ENCODE assay signal across 10 cellular contexts in the genomic region with DNA sequence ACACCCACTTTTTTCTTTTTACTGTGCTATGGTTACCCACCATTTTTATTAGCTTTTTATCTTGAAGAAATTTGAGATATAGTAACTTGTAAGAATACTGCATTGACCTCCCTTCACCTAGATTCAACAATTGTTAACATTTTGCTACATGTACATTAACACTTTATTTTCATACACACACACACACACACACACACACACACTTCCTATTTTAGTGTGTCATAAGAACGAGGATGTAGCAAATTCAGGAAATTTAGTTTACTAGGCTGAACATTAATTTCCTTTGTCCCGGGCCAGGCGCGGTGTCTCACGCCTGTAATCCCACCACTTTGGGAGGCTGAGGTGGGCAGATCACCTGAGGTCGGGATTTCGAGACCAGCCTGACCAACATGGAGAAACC. TPM values are rescaled to one million over a fixed set of nuclear protein-coding genes. Genes with fewer than 3 reads are reported as not detected.
DNase-seq lines count a peak whose midpoint lies in the region; ATAC-seq and TF ChIP-seq lines count a peak whose summit lies in the region.
"Had no signal": no experiment of that assay in that cellular context is flagged by ENCODE, and none has a peak within 500 bp of the region (broad histone marks: within the 10 kb centered on the region; RNA-seq: fewer than 3 reads in every experiment).

No MANE protein-coding gene starts in this region.

- peaks cover 19% of the 10 kb centered on the region for H3K4me1 Mint-ChIP-seq in activated naive CD4-positive, alpha-beta T cell treated with anti-CD3 and anti-CD28 coated beads for 36 hours (ENCODE audit: low read depth)
- H3K4me1 Mint-ChIP-seq in WTC11 = no peaks in the 10 kb centered on the region

- TF ChIP-seq CTCF in WTC11 (IDR thresholded peaks at IDR 0.05) (no peak), left lung (IDR thresholded peaks at IDR 0.05) (no peak), tibial nerve (IDR thresholded peaks at IDR 0.05) (no peak)

- H3K4me3 ChIP-seq in left lung (peak overlapping the region in 1 of 2 donors; percentile 94), tibial nerve (no peak overlapping the region)

- H3K27ac ChIP-seq in left lung (peak overlapping the region; percentile 89 to 96), tibial nerve (peak overlapping the region in 3 of 4 donors; percentile 94 to 97 (median 95))

- WGBS in tibial nerve, 2 donors = 83 to 84% methylated on average over 7 of the region's 7 CpGs

- no peaks in the 10 kb centered on the region for H3K9me3 ChIP-seq in left lung
- no peaks in the 10 kb centered on the region for H3K9me3 ChIP-seq in tibial nerve

- no peak for TF ChIP-seq POLR2A in tibial nerve (IDR thresholded peaks at IDR 0.05)

- DNase-seq in activated naive CD4-positive, alpha-beta T cell treated with anti-CD3 and anti-CD28 coated beads for 36 hours = no peak
- no peak for DNase-seq in activated naive CD4-positive, alpha-beta T cell treated with anti-CD3 and anti-CD28 coated beads, Interleukin-2, amount 50 U/mL, for 16 hours
- DNase-seq in WTC11 (ENCODE audit: low spot score) (no peak), left lung (no peak), tibial nerve (ENCODE audit: low spot score in 2 of 2) (no peak), ecto neural progenitor cell (ENCODE audit: low spot score) (no peak), NCI-H2227 (lab: John Stamatoyannopoulos, UW; ENCODE audit: unreplicated experiment) (no peak)
- DNase-seq: left ventricle myocardium superior, SIG-M5 had no signal

- H3K27me3 ChIP-seq in left lung = no peaks in the 10 kb centered on the region
- H3K27me3 ChIP-seq in tibial nerve = no peaks in the 10 kb centered on the region

- H3K4me3 Mint-ChIP-seq in activated naive CD4-positive, alpha-beta T cell treated with anti-CD3 and anti-CD28 coated beads for 36 hours = peak overlapping the region; percentile 26
- peak overlapping the region; percentile 97 for H3K4me3 Mint-ChIP-seq in WTC11

- no peak overlapping the region for H3K27ac Mint-ChIP-seq in activated naive CD4-positive, alpha-beta T cell treated with anti-CD3 and anti-CD28 coated beads for 36 hours
- peak overlapping the region; percentile 74; the same call in 1 of the 2 replicates for H3K27ac Mint-ChIP-seq in WTC11

- H3K9me3 Mint-ChIP-seq in activated naive CD4-positive, alpha-beta T cell treated with anti-CD3 and anti-CD28 coated beads for 36 hours = no peaks in the 10 kb centered on the region
- no peaks in the 10 kb centered on the region for H3K9me3 Mint-ChIP-seq in WTC11

- no peak for TF ChIP-seq EP300 in tibial nerve (IDR thresholded peaks at IDR 0.05)

- ATAC-seq in WTC11 = no peak
- no peak for ATAC-seq in left lung
- no peak for ATAC-seq in GM21515 (IDR thresholded peaks at IDR 0.05; ENCODE audit: unreplicated experiment)

- peaks cover 3% of the 10 kb centered on the region for H3K36me3 Mint-ChIP-seq in activated naive CD4-positive, alpha-beta T cell treated with anti-CD3 and anti-CD28 coated beads for 36 hours (ENCODE audit: low read depth)
- H3K36me3 Mint-ChIP-seq in WTC11 = no peaks in the 10 kb centered on the region

- CTCF ChIA-PET in activated naive CD4-positive, alpha-beta T cell treated with anti-CD3 and anti-CD28 coated beads for 36 hours (lab: Charles Lee) = no interaction called here
- CTCF ChIA-PET in WTC11 (lab: Charles Lee) = no interaction called here

- intact Hi-C loops in activated naive CD4-positive, alpha-beta T cell treated with anti-CD3 and anti-CD28 coated beads for 36 hours (cut with micrococcal nuclease) = loop anchor here (2.0 to 5.0 kb wide), 4 partner anchors 78 to 471 kb away; a partner anchor contains a TSS
- intact Hi-C loops in left lung (cut with DNase I) = no loop called here

- H3K27me3 Mint-ChIP-seq in activated naive CD4-positive, alpha-beta T cell treated with anti-CD3 and anti-CD28 coated beads for 36 hours (ENCODE audit: low read depth) = no peaks in the 10 kb centered on the region
- H3K27me3 Mint-ChIP-seq in WTC11 (ENCODE audit: low read depth) = no peaks in the 10 kb centered on the region

- POLR2A ChIA-PET in WTC11 (lab: Charles Lee) = interaction anchor here (0.6 kb wide), 1 partner anchor 540 kb away, joined by 3 read pairs; no protein-coding TSS in a partner anchor

- H3K36me3 ChIP-seq in left lung = peaks cover 0 to 17% of the 10 kb centered on the region in 2 donors
- H3K36me3 ChIP-seq in tibial nerve = peaks cover 0 to 17% (median 0%) of the 10 kb centered on the region in 3 donors

- H3K4me1 ChIP-seq in left lung = peaks cover 10 to 44% of the 10 kb centered on the region in 2 donors
- H3K4me1 ChIP-seq in tibial nerve = peaks cover 0 to 34% (median 17%) of the 10 kb centered on the region in 4 donors

TF ChIP-seq in WTC11, 78 proteins besides CTCF, POLR2A, EP300 and RAD21 (continues in another document):
- TF ChIP-seq CREB1 (CRISPR knock-in tag; IDR thresholded peaks at IDR 0.05) (no peak), EMX1 (CRISPR knock-in tag; IDR thresholded peaks at IDR 0.05) (no peak), MYBL2 (CRISPR knock-in tag; IDR thresholded peaks at IDR 0.05) (no peak), ZNF416 (CRISPR knock-in tag; IDR thresholded peaks at IDR 0.05) (no peak), JAZF1 (CRISPR knock-in tag; IDR thresholded peaks at IDR 0.05) (no peak), CREM (CRISPR knock-in tag; IDR thresholded peaks at IDR 0.05) (no peak)
- TF ChIP-seq, protein P1, sequence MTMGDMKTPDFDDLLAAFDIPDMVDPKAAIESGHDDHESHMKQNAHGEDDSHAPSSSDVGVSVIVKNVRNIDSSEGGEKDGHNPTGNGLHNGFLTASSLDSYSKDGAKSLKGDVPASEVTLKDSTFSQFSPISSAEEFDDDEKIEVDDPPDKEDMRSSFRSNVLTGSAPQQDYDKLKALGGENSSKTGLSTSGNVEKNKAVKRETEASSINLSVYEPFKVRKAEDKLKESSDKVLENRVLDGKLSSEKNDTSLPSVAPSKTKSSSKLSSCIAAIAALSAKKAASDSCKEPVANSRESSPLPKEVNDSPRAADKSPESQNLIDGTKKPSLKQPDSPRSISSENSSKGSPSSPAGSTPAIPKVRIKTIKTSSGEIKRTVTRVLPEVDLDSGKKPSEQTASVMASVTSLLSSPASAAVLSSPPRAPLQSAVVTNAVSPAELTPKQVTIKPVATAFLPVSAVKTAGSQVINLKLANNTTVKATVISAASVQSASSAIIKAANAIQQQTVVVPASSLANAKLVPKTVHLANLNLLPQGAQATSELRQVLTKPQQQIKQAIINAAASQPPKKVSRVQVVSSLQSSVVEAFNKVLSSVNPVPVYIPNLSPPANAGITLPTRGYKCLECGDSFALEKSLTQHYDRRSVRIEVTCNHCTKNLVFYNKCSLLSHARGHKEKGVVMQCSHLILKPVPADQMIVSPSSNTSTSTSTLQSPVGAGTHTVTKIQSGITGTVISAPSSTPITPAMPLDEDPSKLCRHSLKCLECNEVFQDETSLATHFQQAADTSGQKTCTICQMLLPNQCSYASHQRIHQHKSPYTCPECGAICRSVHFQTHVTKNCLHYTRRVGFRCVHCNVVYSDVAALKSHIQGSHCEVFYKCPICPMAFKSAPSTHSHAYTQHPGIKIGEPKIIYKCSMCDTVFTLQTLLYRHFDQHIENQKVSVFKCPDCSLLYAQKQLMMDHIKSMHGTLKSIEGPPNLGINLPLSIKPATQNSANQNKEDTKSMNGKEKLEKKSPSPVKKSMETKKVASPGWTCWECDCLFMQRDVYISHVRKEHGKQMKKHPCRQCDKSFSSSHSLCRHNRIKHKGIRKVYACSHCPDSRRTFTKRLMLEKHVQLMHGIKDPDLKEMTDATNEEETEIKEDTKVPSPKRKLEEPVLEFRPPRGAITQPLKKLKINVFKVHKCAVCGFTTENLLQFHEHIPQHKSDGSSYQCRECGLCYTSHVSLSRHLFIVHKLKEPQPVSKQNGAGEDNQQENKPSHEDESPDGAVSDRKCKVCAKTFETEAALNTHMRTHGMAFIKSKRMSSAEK (CRISPR knock-in tag; IDR thresholded peaks at IDR 0.05; ENCODE audit: borderline replicate concordance) = no peak
- TF ChIP-seq, protein P2, sequence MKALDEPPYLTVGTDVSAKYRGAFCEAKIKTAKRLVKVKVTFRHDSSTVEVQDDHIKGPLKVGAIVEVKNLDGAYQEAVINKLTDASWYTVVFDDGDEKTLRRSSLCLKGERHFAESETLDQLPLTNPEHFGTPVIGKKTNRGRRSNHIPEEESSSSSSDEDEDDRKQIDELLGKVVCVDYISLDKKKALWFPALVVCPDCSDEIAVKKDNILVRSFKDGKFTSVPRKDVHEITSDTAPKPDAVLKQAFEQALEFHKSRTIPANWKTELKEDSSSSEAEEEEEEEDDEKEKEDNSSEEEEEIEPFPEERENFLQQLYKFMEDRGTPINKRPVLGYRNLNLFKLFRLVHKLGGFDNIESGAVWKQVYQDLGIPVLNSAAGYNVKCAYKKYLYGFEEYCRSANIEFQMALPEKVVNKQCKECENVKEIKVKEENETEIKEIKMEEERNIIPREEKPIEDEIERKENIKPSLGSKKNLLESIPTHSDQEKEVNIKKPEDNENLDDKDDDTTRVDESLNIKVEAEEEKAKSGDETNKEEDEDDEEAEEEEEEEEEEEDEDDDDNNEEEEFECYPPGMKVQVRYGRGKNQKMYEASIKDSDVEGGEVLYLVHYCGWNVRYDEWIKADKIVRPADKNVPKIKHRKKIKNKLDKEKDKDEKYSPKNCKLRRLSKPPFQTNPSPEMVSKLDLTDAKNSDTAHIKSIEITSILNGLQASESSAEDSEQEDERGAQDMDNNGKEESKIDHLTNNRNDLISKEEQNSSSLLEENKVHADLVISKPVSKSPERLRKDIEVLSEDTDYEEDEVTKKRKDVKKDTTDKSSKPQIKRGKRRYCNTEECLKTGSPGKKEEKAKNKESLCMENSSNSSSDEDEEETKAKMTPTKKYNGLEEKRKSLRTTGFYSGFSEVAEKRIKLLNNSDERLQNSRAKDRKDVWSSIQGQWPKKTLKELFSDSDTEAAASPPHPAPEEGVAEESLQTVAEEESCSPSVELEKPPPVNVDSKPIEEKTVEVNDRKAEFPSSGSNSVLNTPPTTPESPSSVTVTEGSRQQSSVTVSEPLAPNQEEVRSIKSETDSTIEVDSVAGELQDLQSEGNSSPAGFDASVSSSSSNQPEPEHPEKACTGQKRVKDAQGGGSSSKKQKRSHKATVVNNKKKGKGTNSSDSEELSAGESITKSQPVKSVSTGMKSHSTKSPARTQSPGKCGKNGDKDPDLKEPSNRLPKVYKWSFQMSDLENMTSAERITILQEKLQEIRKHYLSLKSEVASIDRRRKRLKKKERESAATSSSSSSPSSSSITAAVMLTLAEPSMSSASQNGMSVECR (CRISPR knock-in tag; IDR thresholded peaks at IDR 0.05; ENCODE audit: borderline replicate concordance) = no peak

RNA-seq across cellular contexts. Expression of a gene that starts 1.1 kb away (rescaled TPM):
- 10 to 100 TPM; 74.5 to 75.5 TPM for total RNA-seq in activated naive CD4-positive, alpha-beta T cell treated with anti-CD3 and anti-CD28 coated beads for 36 hours
- total RNA-seq in WTC11 (2021) (81.1 to 88.1 TPM (median 82.3 TPM) in 3 replicates), left lung (100 to 1,000 TPM; 140 TPM), tibial nerve (100 to 1,000 TPM in 3 of 4 donors, 10 to 100 TPM in 1; 94.3 to 138 (median 120) TPM)

RNA-seq across cellular contexts. Expression of a gene that starts 8.9 kb away (rescaled TPM):
- total RNA-seq in activated naive CD4-positive, alpha-beta T cell treated with anti-CD3 and anti-CD28 coated beads for 36 hours = 10 to 100 TPM; 32.2 to 32.6 TPM
- 34.6 to 38.1 TPM (median 36.4 TPM) in 3 replicates for total RNA-seq in WTC11 (2021)
- total RNA-seq in left lung = 10 to 100 TPM; 37.8 to 38.9 TPM
- 10 to 100 TPM; 47.4 to 74.7 (median 60.9) TPM for total RNA-seq in tibial nerve
